In the genomic region with DNA sequence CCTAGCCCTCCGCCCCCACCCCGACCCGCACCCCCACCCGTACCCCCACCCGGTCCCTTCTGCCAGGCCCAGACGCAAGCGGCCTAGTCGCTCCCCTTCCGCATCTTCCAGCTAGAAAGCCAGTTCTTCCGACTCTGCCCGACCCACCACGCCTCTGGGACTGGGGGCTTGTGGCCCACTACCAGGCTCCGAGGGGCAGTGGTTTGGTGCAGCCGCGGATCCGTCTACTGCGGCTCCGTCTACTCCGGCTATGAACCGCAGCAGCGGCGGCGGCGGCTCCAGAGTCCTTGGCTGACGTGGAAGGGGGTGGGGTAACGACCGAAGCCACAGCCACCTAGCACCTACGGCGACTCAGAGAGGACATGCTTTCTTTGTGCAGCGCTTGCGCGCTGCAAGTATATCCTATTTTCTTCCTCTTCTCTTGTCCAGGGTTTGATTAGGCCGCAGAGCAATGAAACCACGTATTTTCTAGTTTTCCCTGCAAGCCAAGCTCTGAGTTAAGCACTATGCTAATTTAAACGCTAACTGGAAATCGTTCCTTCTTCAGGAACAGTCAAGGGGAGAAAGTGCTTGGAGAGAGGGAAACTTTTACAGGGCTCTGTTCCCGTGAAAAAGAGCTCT, we compare ENCODE assay signal across 8 cellular contexts. TPM values are rescaled to one million over a fixed set of nuclear protein-coding genes. Genes with fewer than 3 reads are reported as not detected.
DNase-seq lines count a peak whose midpoint lies in the region; ATAC-seq and TF ChIP-seq lines count a peak whose summit lies in the region.

A gene with protein sequence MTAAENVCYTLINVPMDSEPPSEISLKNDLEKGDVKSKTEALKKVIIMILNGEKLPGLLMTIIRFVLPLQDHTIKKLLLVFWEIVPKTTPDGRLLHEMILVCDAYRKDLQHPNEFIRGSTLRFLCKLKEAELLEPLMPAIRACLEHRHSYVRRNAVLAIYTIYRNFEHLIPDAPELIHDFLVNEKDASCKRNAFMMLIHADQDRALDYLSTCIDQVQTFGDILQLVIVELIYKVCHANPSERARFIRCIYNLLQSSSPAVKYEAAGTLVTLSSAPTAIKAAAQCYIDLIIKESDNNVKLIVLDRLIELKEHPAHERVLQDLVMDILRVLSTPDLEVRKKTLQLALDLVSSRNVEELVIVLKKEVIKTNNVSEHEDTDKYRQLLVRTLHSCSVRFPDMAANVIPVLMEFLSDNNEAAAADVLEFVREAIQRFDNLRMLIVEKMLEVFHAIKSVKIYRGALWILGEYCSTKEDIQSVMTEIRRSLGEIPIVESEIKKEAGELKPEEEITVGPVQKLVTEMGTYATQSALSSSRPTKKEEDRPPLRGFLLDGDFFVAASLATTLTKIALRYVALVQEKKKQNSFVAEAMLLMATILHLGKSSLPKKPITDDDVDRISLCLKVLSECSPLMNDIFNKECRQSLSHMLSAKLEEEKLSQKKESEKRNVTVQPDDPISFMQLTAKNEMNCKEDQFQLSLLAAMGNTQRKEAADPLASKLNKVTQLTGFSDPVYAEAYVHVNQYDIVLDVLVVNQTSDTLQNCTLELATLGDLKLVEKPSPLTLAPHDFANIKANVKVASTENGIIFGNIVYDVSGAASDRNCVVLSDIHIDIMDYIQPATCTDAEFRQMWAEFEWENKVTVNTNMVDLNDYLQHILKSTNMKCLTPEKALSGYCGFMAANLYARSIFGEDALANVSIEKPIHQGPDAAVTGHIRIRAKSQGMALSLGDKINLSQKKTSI (minus strand): TSS at position 252 of the 621 bp plus-strand sequence. CDS start 883 bp downstream, outside the sequence.

- WGBS in right cardiac atrium = under 1% methylated on average over 37 of the region's 37 CpGs

- no peaks in the 10 kb centered on the region for H3K27me3 Mint-ChIP-seq in T-helper 17 cell

- ATAC-seq in HG02885 (IDR thresholded peaks at IDR 0.05; ENCODE audit: poor library complexity, unreplicated experiment) (peak; percentile 92), T-helper 17 cell (peak; percentile 95), right cardiac atrium (peak; percentile 99)

- TF ChIP-seq POLR2A in GM15510 (IDR thresholded peaks at IDR 0.05; ENCODE audit: borderline replicate concordance, extremely low read depth, insufficient read length) = peak; percentile 91
- TF ChIP-seq POLR2A in vagina (IDR thresholded peaks at IDR 0.05) = peak in 1 of 2 donors; percentile 69

- intact Hi-C loops in right cardiac atrium (cut with DNase I) (no loop called here), vagina (cut with DNase I) (no loop called here)

- no peaks in the 10 kb centered on the region for H3K27me3 ChIP-seq in right cardiac atrium (ENCODE audit: control insufficient read depth, insufficient read depth)
- no peaks in the 10 kb centered on the region for H3K27me3 ChIP-seq in vagina

- H3K9me3 ChIP-seq in T-helper 17 cell (ENCODE audit: control insufficient read depth, low read length, poor library complexity, severe bottlenecking) (no peaks in the 10 kb centered on the region), right cardiac atrium (ENCODE audit: control insufficient read depth, low read length) (no peaks in the 10 kb centered on the region), vagina (no peaks in the 10 kb centered on the region)

- no peaks in the 10 kb centered on the region for H3K4me1 ChIP-seq in right cardiac atrium (ENCODE audit: control insufficient read depth, insufficient read depth, low read length)
- H3K4me1 ChIP-seq in vagina = peaks cover 31% of the 10 kb centered on the region

- peaks cover 0 to 10% of the 10 kb centered on the region in 2 donors for H3K36me3 ChIP-seq in vagina

- TF ChIP-seq CTCF in vagina (IDR thresholded peaks at IDR 0.05) = peak in 1 of 3 experiments; percentile 5

- H3K4me3 ChIP-seq in right cardiac atrium (ENCODE audit: low read length) (peak within 1 kb of the TSS; percentile 90), vagina (peak within 1 kb of the TSS; percentile 76 to 84)

- H3K36me3 Mint-ChIP-seq in T-helper 17 cell (ENCODE audit: low read depth) = peaks cover 10% of the 10 kb centered on the region

- H3K27ac ChIP-seq in right cardiac atrium (ENCODE audit: low read length) (peak within 1 kb of the TSS; percentile 93), vagina (peak within 1 kb of the TSS; percentile 87)

- peak within 1 kb of the TSS; percentile 96 for H3K27ac Mint-ChIP-seq in T-helper 17 cell

- DNase-seq in NCI-H1694 treated with DMSO at 0.1 percent for 48 hours (lab: John Stamatoyannopoulos, UW) (peak; percentile 77), T-helper 17 cell (peak; percentile 83 to 87 (median 84)), amygdala (lab: John Stamatoyannopoulos, UW) (peak; percentile 34 to 94 (median 84)), right cardiac atrium (peak; percentile 91 to 97 (median 95)), putamen (ENCODE audit: low spot score) (peak; percentile 93), vagina (ENCODE audit: extremely low spot score in 2 of 2) (peak in 1 of 2 donors; percentile 92)

- H3K4me3 Mint-ChIP-seq in T-helper 17 cell = peak within 1 kb of the TSS; percentile 99

- H3K4me1 Mint-ChIP-seq in T-helper 17 cell = peaks cover 27% of the 10 kb centered on the region

RNA-seq across cellular contexts. Expression of the gene that starts here (rescaled TPM):
- 10 to 100 TPM; 59.5 to 74.2 TPM for total RNA-seq in T-helper 17 cell
- 10 to 100 TPM; 46.0 to 62.3 (median 55.3) TPM for total RNA-seq in right cardiac atrium
- 41.7 TPM for polyA plus RNA-seq in right cardiac atrium
- total RNA-seq in vagina = 59.9 TPM
